In the genomic region with DNA sequence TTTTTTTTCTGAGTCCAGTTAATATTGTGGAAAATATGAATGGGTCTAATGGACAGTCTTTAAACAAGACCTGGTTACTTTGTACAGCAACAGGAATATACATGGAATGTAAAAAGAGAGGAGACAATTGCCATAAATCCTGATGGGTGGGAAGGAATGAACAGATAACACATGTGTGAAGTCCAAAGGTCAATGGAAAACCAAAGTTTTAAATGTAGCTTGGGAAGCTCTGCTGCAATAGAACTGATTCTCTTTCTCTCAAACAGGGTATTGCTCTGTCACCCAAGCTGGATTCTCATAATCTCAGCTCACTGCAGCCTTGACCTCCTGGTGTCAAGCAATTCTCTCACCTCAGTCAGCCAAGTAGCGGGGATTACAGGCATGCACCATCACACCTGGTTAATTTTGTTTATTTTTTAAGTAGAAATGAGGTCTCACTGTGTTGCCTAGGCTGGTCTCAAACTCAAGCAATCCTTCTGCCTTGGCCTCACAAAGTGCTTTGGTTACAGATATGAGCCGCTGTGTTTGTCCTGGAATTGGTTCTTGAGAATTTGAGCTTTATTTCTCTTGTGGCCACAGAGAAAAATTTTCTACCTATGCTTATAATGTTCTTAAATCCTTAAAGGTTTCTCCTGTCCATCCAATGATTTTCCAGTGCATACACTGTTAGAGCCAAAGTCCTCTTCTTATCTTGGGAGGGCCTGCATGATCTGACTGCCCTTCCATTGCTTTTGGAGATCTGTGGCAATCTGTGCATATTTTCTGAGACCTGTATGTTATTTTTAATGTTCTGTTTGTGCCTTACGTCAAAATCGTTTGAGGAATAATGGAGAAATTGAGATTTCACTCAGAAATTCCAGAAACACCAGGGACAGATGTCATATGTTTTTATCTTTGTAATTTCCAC, we compare ENCODE assay signal across 31 cellular contexts.
"Had no signal": no experiment of that assay in that cellular context is flagged by ENCODE, and none has a peak within 500 bp of the region (broad histone marks: within the 10 kb centered on the region; RNA-seq: fewer than 3 reads in every experiment).

No MANE protein-coding gene starts in this region.

- H3K27me3 ChIP-seq: ascending aorta, cardiac muscle cell, Peyer's patch had no signal

- H3K9me3 ChIP-seq: ascending aorta, Peyer's patch had no signal

- ATAC-seq: activated CD8-positive, alpha-beta T cell treated with anti-CD3 and anti-CD28 coated beads, Interleukin-2, amount 10 ng/mL, durations not matched to agents 7 days and 5 days; PC-3 had no signal

- H3K9me3 Mint-ChIP-seq: activated naive CD4-positive, alpha-beta T cell treated with anti-CD3 and anti-CD28 coated beads, Interleukin-2, amount 50 U/mL, for 24 hours; activated naive CD8-positive, alpha-beta T cell treated with anti-CD3 and anti-CD28 coated beads, Interleukin-2, amount 10 ng/mL, durations not matched to agents 7 days and 5 days; activated T-cell treated with anti-CD3 and anti-CD28 coated beads, Interleukin-2, amount 50 U/mL, for 24 hours; activated T-helper 2 cell treated with anti-CD3 and anti-CD28 coated beads, Interferon-gamma antibody, Interleukin-2, Interleukin-4, amounts not matched to agents 10 μg/mL and 5 μg/mL and 100 μg/mL, durations not matched to agents 14 hours and 24 hours and 36 hours; central memory CD8-positive, alpha-beta T cell had no signal

- DNase-seq: activated CD4-positive, alpha-beta T cell treated with anti-CD3 and anti-CD28 coated beads, Interleukin-2, amount 10 ng/mL, durations not matched to agents 24 days and 14 days; activated CD4-positive, alpha-beta T cell treated with anti-CD3 and anti-CD28 coated beads, Interleukin-2, amount 50 U/mL, for 48 hours; activated CD8-positive, alpha-beta T cell treated with anti-CD3 and anti-CD28 coated beads, Interleukin-2, amount 10 ng/mL, durations not matched to agents 7 days and 5 days; activated gamma-delta T cell; activated naive CD4-positive, alpha-beta T cell treated with Interleukin-2 at 50 U/mL for 16 hours; activated naive CD8-positive, alpha-beta T cell treated with anti-CD3 and anti-CD28 coated beads, Interleukin-2, amount 10 ng/mL, durations not matched to agents 7 days and 5 days; activated T-cell treated with anti-CD3 and anti-CD28 coated beads, Interleukin-2, amount 50 U/mL, for 24 hours; amygdala; MM.1S; MV-4-11; NCI-H1092; NCI-H1436 treated with DMSO at 0.1 percent for 48 hours; NCI-H1694 treated with DMSO at 0.1 percent for 48 hours; NCI-H2029; NCI-H2107; NCI-H2171; NCI-H510A; NCI-H748 treated with DMSO at 0.1 percent for 48 hours; NK-92 treated with Interleukin-12 subunit alpha and Interleukin-12 subunit beta, amount 100 ng/mL, for 24 hours; PC-3; Peyer's patch; Right ventricle myocardium superior; SW 1271; T1000 had no signal

- H3K27ac ChIP-seq: ascending aorta, cardiac muscle cell, Peyer's patch, RWPE1 had no signal

- H3K36me3 ChIP-seq: ascending aorta, cardiac muscle cell, Peyer's patch had no signal

- H3K36me3 Mint-ChIP-seq: activated naive CD4-positive, alpha-beta T cell treated with anti-CD3 and anti-CD28 coated beads, Interleukin-2, amount 50 U/mL, for 24 hours; activated naive CD8-positive, alpha-beta T cell treated with anti-CD3 and anti-CD28 coated beads, Interleukin-2, amount 10 ng/mL, durations not matched to agents 7 days and 5 days had no signal

- H3K27ac Mint-ChIP-seq: activated CD4-positive, alpha-beta T cell treated with anti-CD3 and anti-CD28 coated beads, Interleukin-2, amount 10 ng/mL, durations not matched to agents 24 days and 14 days; activated CD8-positive, alpha-beta T cell treated with anti-CD3 and anti-CD28 coated beads, Interleukin-2, amount 10 ng/mL, durations not matched to agents 7 days and 5 days; activated naive CD4-positive, alpha-beta T cell treated with anti-CD3 and anti-CD28 coated beads, Interleukin-2, amount 50 U/mL, for 24 hours; activated naive CD8-positive, alpha-beta T cell treated with anti-CD3 and anti-CD28 coated beads, Interleukin-2, amount 10 ng/mL, durations not matched to agents 7 days and 5 days; activated T-cell treated with anti-CD3 and anti-CD28 coated beads, Interleukin-2, amount 50 U/mL, for 24 hours; activated T-helper 2 cell treated with anti-CD3 and anti-CD28 coated beads, Interferon-gamma antibody, Interleukin-2, Interleukin-4, amounts not matched to agents 10 μg/mL and 5 μg/mL and 100 μg/mL, durations not matched to agents 14 hours and 24 hours and 36 hours had no signal

- H3K4me3 ChIP-seq: ascending aorta, cardiac muscle cell, Peyer's patch had no signal

- FAIRE-seq: TTC549 had no signal

- H3K27me3 Mint-ChIP-seq: activated CD4-positive, alpha-beta T cell treated with anti-CD3 and anti-CD28 coated beads, Interleukin-2, amount 10 ng/mL, durations not matched to agents 24 days and 14 days had no signal

- H3K4me3 Mint-ChIP-seq: activated CD4-positive, alpha-beta T cell treated with anti-CD3 and anti-CD28 coated beads, Interleukin-2, amount 10 ng/mL, durations not matched to agents 24 days and 14 days; activated CD8-positive, alpha-beta T cell treated with anti-CD3 and anti-CD28 coated beads, Interleukin-2, amount 10 ng/mL, durations not matched to agents 7 days and 5 days; activated naive CD4-positive, alpha-beta T cell treated with anti-CD3 and anti-CD28 coated beads, Interleukin-2, amount 50 U/mL, for 24 hours; activated naive CD8-positive, alpha-beta T cell treated with anti-CD3 and anti-CD28 coated beads, Interleukin-2, amount 10 ng/mL, durations not matched to agents 7 days and 5 days; activated T-cell treated with anti-CD3 and anti-CD28 coated beads, Interleukin-2, amount 50 U/mL, for 24 hours; central memory CD8-positive, alpha-beta T cell had no signal

- H3K4me1 ChIP-seq: ascending aorta, Peyer's patch had no signal

- H3K4me1 Mint-ChIP-seq: activated CD4-positive, alpha-beta T cell treated with anti-CD3 and anti-CD28 coated beads, Interleukin-2, amount 10 ng/mL, durations not matched to agents 24 days and 14 days; activated naive CD4-positive, alpha-beta T cell treated with anti-CD3 and anti-CD28 coated beads, Interleukin-2, amount 50 U/mL, for 24 hours; activated naive CD8-positive, alpha-beta T cell treated with anti-CD3 and anti-CD28 coated beads, Interleukin-2, amount 10 ng/mL, durations not matched to agents 7 days and 5 days; central memory CD8-positive, alpha-beta T cell had no signal
